30 cellular contexts compared by ENCODE assay signal in genomic region chr6:97572943-97573342, GRCh38.
"Had no signal": no experiment of that assay in that cellular context is flagged by ENCODE, and none has a peak within 500 bp of the region (broad histone marks: within the 10 kb centered on the region; RNA-seq: fewer than 3 reads in every experiment).

No MANE protein-coding gene starts in this region.

- H3K27me3 Mint-ChIP-seq: activated naive CD8-positive, alpha-beta T cell; naive B cell had no signal

- H3K27ac Mint-ChIP-seq: activated naive CD8-positive, alpha-beta T cell; activated T-cell treated with anti-CD3 and anti-CD28 coated beads, Interleukin-2, amount 50 U/mL, for 72 hours; mesothelial cell of epicardium; nephron progenitor cell; stimulated activated effector memory CD8-positive, alpha-beta T cell treated with anti-CD3 and anti-CD28 coated beads, Interleukin-12 subunit alpha, Interleukin-12 subunit beta, amount 100 ng/mL, for 72 hours had no signal

- H3K4me3 Mint-ChIP-seq: activated naive CD8-positive, alpha-beta T cell; activated T-cell treated with anti-CD3 and anti-CD28 coated beads, Interleukin-2, amount 50 U/mL, for 72 hours; mesothelial cell of epicardium; naive B cell; nephron progenitor cell; stimulated activated effector memory CD8-positive, alpha-beta T cell treated with anti-CD3 and anti-CD28 coated beads, Interleukin-12 subunit alpha, Interleukin-12 subunit beta, amount 100 ng/mL, for 72 hours had no signal

- H3K27ac ChIP-seq: colonic mucosa, gastrocnemius medialis, pancreas, prostate gland, skin epidermis, stomach, suprapubic skin, tibial artery, upper lobe of right lung, VCaP had no signal

- H3K36me3 ChIP-seq: colonic mucosa, gastrocnemius medialis, pancreas, prostate gland, stomach, suprapubic skin, tibial artery, upper lobe of right lung had no signal

- H3K4me1 ChIP-seq: colonic mucosa, gastrocnemius medialis, pancreas, prostate gland, stomach, suprapubic skin, tibial artery, upper lobe of right lung had no signal

- H3K4me3 ChIP-seq: colonic mucosa, gastrocnemius medialis, pancreas, prostate gland, skin epidermis, stomach, suprapubic skin, tibial artery, upper lobe of right lung had no signal

- H3K36me3 Mint-ChIP-seq: activated naive CD8-positive, alpha-beta T cell; mesothelial cell of epicardium; naive B cell; stimulated activated effector memory CD8-positive, alpha-beta T cell treated with anti-CD3 and anti-CD28 coated beads, Interleukin-12 subunit alpha, Interleukin-12 subunit beta, amount 100 ng/mL, for 72 hours had no signal

- ATAC-seq: activated T-cell treated with anti-CD3 and anti-CD28 coated beads, Interleukin-2, amount 50 U/mL, for 72 hours; gastrocnemius medialis; left cardiac atrium; left ventricle myocardium superior; pancreas; sciatic nerve; stimulated activated effector memory CD8-positive, alpha-beta T cell treated with anti-CD3 and anti-CD28 coated beads, Interleukin-12 subunit alpha, Interleukin-12 subunit beta, amount 100 ng/mL, for 72 hours; upper lobe of right lung had no signal

- H3K9me3 Mint-ChIP-seq: activated T-cell treated with anti-CD3 and anti-CD28 coated beads, Interleukin-2, amount 50 U/mL, for 72 hours; nephron progenitor cell had no signal

- H3K4me1 Mint-ChIP-seq: mesothelial cell of epicardium; naive B cell; nephron progenitor cell; stimulated activated effector memory CD8-positive, alpha-beta T cell treated with anti-CD3 and anti-CD28 coated beads, Interleukin-12 subunit alpha, Interleukin-12 subunit beta, amount 100 ng/mL, for 72 hours had no signal

- DNase-seq: activated CD4-positive, alpha-beta T cell treated with anti-CD3 and anti-CD28 coated beads for 4 hours; activated CD4-positive, alpha-beta T cell treated with anti-CD3 and anti-CD28 coated beads, Interleukin-2, amount 50 U/mL, for 4 hours; activated naive CD4-positive, alpha-beta T cell treated with Interleukin-2 at 50 U/mL for 16 hours; activated T-cell treated with anti-CD3 and anti-CD28 coated beads for 4 hours; activated T-cell treated with anti-CD3 and anti-CD28 coated beads, Interleukin-2, amount 50 U/mL, for 72 hours; anterior cingulate cortex; cerebellar nuclear complex; colonic mucosa; effector CD8-positive, alpha-beta T cell; gastrocnemius medialis; hippocampal formation; left cardiac atrium; left ventricle myocardium superior; mammary epithelial cell; naive B cell; nephron progenitor cell; pancreas; retina; stimulated activated CD4-positive, alpha-beta T cell treated with anti-CD3 and anti-CD28 coated beads, Interleukin-4, amount 100 ng/mL, for 24 hours; stomach; tibial artery; upper lobe of right lung had no signal

- H3K27me3 ChIP-seq: colonic mucosa, gastrocnemius medialis, pancreas, stomach, suprapubic skin, tibial artery, upper lobe of right lung had no signal
